Comparison of ENCODE assay signal across 11 cellular contexts in the genomic region with DNA sequence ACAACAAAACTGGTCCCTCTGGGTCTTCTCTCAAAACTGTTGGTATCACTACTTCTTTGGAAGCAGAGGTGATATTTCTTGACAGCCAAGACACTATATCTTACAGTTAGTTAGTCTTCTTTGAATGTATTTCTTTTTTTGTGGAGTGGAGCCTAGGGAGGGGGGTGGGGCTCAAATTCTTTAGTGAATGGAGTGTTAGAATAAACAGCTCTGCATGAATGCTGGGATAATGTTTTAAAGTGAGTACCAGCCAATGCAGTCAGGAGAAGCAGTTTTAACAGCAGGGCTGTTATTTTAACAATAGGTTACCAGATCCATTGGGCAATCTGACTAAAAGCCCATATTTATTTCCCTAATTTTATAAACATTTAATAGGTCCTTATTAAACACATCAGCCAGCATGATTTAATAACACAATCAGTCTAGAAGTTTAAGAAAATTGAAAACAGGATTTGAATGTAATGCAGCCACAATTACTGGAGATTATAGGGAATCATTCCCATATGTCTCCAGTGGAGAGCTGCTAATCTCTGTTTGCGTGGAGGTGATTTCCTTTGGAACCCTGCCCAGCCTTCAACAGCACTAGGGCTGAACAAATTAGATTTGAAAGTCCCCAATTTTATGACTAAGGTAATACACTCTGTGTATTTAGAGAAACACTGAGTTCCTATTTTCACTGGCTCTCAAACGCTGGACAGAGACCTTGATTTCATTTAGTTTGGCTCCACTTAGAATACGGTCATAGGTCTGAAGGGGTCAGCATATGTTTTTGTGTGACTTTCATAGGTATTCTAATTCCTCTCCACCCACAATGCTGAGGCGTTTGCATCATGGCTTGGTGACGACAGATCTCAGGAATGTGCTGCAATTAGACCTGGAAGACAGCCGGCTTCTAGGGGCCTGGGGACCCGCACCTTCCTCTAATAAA.
A peak's percentile ranks its signal among the peaks of the same experiment; 100 is the strongest.
DNase-seq lines count a peak whose midpoint lies in the region; ATAC-seq, FAIRE-seq and TF ChIP-seq lines count a peak whose summit lies in the region.
"Had no signal": no experiment of that assay in that cellular context is flagged by ENCODE, and none has a peak within 500 bp of the region (broad histone marks: within the 10 kb centered on the region; RNA-seq: fewer than 3 reads in every experiment).

No MANE protein-coding gene starts in this region.

- H3K36me3 ChIP-seq in bronchial epithelial cell (ENCODE audit: control insufficient read depth, insufficient read depth, low read length) (no peaks in the 10 kb centered on the region), right lobe of liver (no peaks in the 10 kb centered on the region)

- WGBS in right lobe of liver (ENCODE audit: insufficient coverage, low coverage, low lambda C conversion rate, missing lambda C conversion rate), result 27% methylated on average over 7 of the region's 7 CpGs

- H3K27ac ChIP-seq in right lobe of liver, result no peak overlapping the region

- peak; percentile 71 for DNase-seq in D341Med (ENCODE audit: low spot score)
- DNase-seq in NCI-H1436 (lab: John Stamatoyannopoulos, UW), result peak; percentile 32
- DNase-seq in bronchial epithelial cell (ENCODE audit: low read depth), result peak; percentile 57
- DNase-seq in right lobe of liver, result no peak
- DNase-seq in NCI-H1417 (lab: John Stamatoyannopoulos, UW), result no peak
- DNase-seq in NCI-H345 (lab: John Stamatoyannopoulos, UW), result no peak
- no peak for DNase-seq in COR-L47 (lab: John Stamatoyannopoulos, UW)
- DNase-seq: activated B cell treated with CpG ODN at 0.5 μM for 24 hours, DMS79 treated with DMSO at 0.1 percent for 48 hours had no signal

- intact Hi-C loops in right lobe of liver (cut with DNase I), result no loop called here

- H3K4me3 ChIP-seq in bronchial epithelial cell (ENCODE audit: low read depth, low read length), result no peak overlapping the region
- H3K4me3 ChIP-seq in right lobe of liver, result no peak overlapping the region

- FAIRE-seq in bronchial epithelial cell (lab: Jason Lieb, UNC), result no peak

- no peaks in the 10 kb centered on the region for H3K27me3 ChIP-seq in bronchial epithelial cell (ENCODE audit: control insufficient read depth, insufficient read depth, low read length)
- no peaks in the 10 kb centered on the region for H3K27me3 ChIP-seq in right lobe of liver

- no peak for TF ChIP-seq CTCF in bronchial epithelial cell (IDR thresholded peaks at IDR 0.05; ENCODE audit: insufficient read depth, low read length, severe bottlenecking)
- TF ChIP-seq CTCF in right lobe of liver (IDR thresholded peaks at IDR 0.05), result no peak

- peak in 3 of 4 donors; percentile 30 to 36 (median 30) for ATAC-seq in right lobe of liver
- no peak for ATAC-seq in HG03095 (IDR thresholded peaks at IDR 0.05; ENCODE audit: unreplicated experiment)
- ATAC-seq: activated naive CD4-positive, alpha-beta T cell treated with anti-CD3 and anti-CD28 coated beads, Interleukin-2, amount 50 U/mL, for 72 hours had no signal

- peaks cover 0 to 14% (median 0%) of the 10 kb centered on the region in 4 donors for H3K4me1 ChIP-seq in right lobe of liver

- no peaks in the 10 kb centered on the region for H3K9me3 ChIP-seq in right lobe of liver

- TF ChIP-seq POLR2A in right lobe of liver (IDR thresholded peaks at IDR 0.05), result no peak

Comparison
In these comparisons a context has a peak if more than half of its experiments do, and no peak if none do; other contexts are left out.
1. DNase-seq: peak in D341Med (single experiment), NCI-H1436 (single experiment) and bronchial epithelial cell (single experiment); none in right lobe of liver (0 of 3), NCI-H1417 (0 of 3), NCI-H345 (single experiment) and COR-L47 (single experiment).